8 cellular contexts compared by ENCODE assay signal in the genomic region with DNA sequence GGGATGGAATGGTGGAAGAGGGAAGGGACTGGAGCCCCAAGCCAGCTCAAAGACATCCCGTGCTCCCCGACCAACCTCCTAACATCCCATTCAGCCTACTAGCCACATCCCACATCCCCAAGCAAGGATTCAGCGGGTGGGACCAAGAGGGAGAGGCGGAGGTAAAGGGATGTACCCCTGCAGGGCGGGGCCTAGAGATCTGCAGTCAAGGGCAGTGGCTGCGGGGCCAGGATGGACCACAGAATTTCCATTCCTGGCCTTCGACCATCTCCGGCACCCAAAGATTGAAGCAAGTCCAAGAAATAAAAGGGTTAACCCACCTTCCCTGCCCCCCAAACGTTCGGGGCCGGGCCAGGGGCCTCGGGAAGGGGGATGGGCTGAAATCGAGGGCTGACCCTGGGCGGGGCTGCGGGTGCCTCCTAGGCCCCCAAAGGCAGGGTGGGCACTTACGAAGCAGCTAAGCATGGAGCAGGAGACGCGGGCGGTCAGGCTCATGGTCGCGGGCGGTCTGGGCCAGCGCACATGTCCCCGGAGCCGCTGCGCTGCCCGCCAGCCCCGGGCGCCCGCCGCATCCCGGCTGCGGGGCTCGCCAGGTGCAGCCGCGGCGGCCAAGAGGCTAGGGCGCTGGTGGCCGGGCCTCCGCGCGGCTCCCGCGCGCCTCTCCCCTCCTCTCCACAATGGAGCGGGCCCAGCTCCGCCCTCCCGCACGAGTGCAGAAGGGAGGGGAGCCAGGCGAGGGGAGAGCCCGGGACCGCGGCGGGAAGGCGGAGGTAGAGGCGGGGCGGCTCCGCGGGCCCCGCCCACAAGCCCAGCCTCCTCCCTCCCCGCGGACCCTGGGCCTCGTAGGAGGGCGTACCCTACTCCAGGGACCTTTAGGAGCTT. TPM values are rescaled to one million over a fixed set of nuclear protein-coding genes. Genes with fewer than 3 reads are reported as not detected.
A peak's percentile ranks its signal among the peaks of the same experiment; 100 is the strongest.
DNase-seq lines count a peak whose midpoint lies in the region; ATAC-seq, FAIRE-seq and TF ChIP-seq lines count a peak whose summit lies in the region.

A gene (minus strand): TSS at position 726 of the 882 bp plus-strand sequence. CDS start 231 bp downstream, at position 495.

- peak within 1 kb of the TSS; percentile 80 for H3K4me3 ChIP-seq in WERI-Rb-1 (ENCODE audit: low read depth, low read length)
- peak within 1 kb of the TSS; percentile 57 to 93 (median 78) for H3K4me3 ChIP-seq in breast epithelium
- peak within 1 kb of the TSS; percentile 84 for H3K4me3 ChIP-seq in iPS-20b (ENCODE audit: low read length)
- peak within 1 kb of the TSS; percentile 81 for H3K4me3 ChIP-seq in skeletal muscle satellite cell (ENCODE audit: low read length)

- ATAC-seq in GM18909 (IDR thresholded peaks at IDR 0.05; ENCODE audit: poor library complexity, unreplicated experiment) = no peak

- FAIRE-seq in H54 (lab: Jason Lieb, UNC) = no peak

- intact Hi-C loops in breast epithelium (cut with DNase I; ENCODE audit: low total_unique reads) = no loop called here

- H3K27ac ChIP-seq in WERI-Rb-1 (peak within 1 kb of the TSS; percentile 85), breast epithelium (peak within 1 kb of the TSS; percentile 90 to 94), iPS-20b (ENCODE audit: low read length) (peak within 1 kb of the TSS; percentile 79)

- H3K27me3 ChIP-seq in WERI-Rb-1 (ENCODE audit: insufficient read depth, low read depth, severe bottlenecking) = no peaks in the 10 kb centered on the region
- H3K27me3 ChIP-seq in breast epithelium = no peaks in the 10 kb centered on the region
- H3K27me3 ChIP-seq in iPS-20b (ENCODE audit: insufficient read depth, low read length) = no peaks in the 10 kb centered on the region
- no peaks in the 10 kb centered on the region for H3K27me3 ChIP-seq in skeletal muscle satellite cell (ENCODE audit: control insufficient read depth, insufficient read depth, low read length)

- H3K4me2 ChIP-seq in skeletal muscle satellite cell (ENCODE audit: low read length) = peak within 1 kb of the TSS; percentile 91

- TF ChIP-seq POLR2A in H54 (IDR thresholded peaks at IDR 0.05; ENCODE audit: low read depth, low read length) (peak; percentile 37; the same call in 1 of the 2 replicates), breast epithelium (IDR thresholded peaks at IDR 0.05) (no peak)

- peaks cover 3 to 14% of the 10 kb centered on the region in 2 donors for H3K4me1 ChIP-seq in breast epithelium
- peaks cover 10% of the 10 kb centered on the region; the same call in 1 of the 2 replicates for H3K4me1 ChIP-seq in iPS-20b (ENCODE audit: insufficient read depth, low read length)
- peaks cover 21% of the 10 kb centered on the region for H3K4me1 ChIP-seq in skeletal muscle satellite cell (ENCODE audit: control insufficient read depth, insufficient read depth, low read length)

- H3K36me3 ChIP-seq in WERI-Rb-1 (peaks cover 44% of the 10 kb centered on the region), breast epithelium (no peaks in the 10 kb centered on the region), iPS-20b (ENCODE audit: insufficient read depth, low read depth, low read length) (peaks cover 39% of the 10 kb centered on the region), skeletal muscle satellite cell (ENCODE audit: insufficient read depth, low read length) (peaks cover 19% of the 10 kb centered on the region)

- H3K9me3 ChIP-seq in WERI-Rb-1 (ENCODE audit: severe bottlenecking) (no peaks in the 10 kb centered on the region), breast epithelium (no peaks in the 10 kb centered on the region), iPS-20b (ENCODE audit: insufficient read depth, low read depth, low read length) (no peaks in the 10 kb centered on the region), skeletal muscle satellite cell (replicated peaks; ENCODE audit: low read length) (no peaks in the 10 kb centered on the region)

- DNase-seq in Ammon's horn (ENCODE audit: low spot score) = peak; percentile 89
- DNase-seq in H54 (ENCODE audit: insufficient read length, low spot score) = peak; percentile 88
- peak; percentile 92 for DNase-seq in NCI-H2171 (lab: John Stamatoyannopoulos, UW)
- DNase-seq in WERI-Rb-1 = peak; percentile 92
- peak; percentile 79 to 80 for DNase-seq in breast epithelium (ENCODE audit: low spot score in 2 of 2)

- peak within 1 kb of the TSS; percentile 89; the same call in 1 of the 2 replicates for H3K9ac ChIP-seq in iPS-20b (ENCODE audit: low read depth, low read length)
- peak within 1 kb of the TSS; percentile 81 for H3K9ac ChIP-seq in skeletal muscle satellite cell (ENCODE audit: low read depth, low read length)

- TF ChIP-seq CTCF in WERI-Rb-1 (IDR thresholded peaks at IDR 0.05; ENCODE audit: low read depth, low read length) (no peak), breast epithelium (IDR thresholded peaks at IDR 0.05) (no peak)

RNA-seq across cellular contexts. Expression of the gene that starts here (rescaled TPM):
- 10 to 100 TPM; 35.7 to 53.6 (median 42.7) TPM for total RNA-seq in breast epithelium
- total RNA-seq in skeletal muscle satellite cell (2012; rRNA removed) = 40.6 and 46.7 TPM in 2 replicates
